In the genomic region with DNA sequence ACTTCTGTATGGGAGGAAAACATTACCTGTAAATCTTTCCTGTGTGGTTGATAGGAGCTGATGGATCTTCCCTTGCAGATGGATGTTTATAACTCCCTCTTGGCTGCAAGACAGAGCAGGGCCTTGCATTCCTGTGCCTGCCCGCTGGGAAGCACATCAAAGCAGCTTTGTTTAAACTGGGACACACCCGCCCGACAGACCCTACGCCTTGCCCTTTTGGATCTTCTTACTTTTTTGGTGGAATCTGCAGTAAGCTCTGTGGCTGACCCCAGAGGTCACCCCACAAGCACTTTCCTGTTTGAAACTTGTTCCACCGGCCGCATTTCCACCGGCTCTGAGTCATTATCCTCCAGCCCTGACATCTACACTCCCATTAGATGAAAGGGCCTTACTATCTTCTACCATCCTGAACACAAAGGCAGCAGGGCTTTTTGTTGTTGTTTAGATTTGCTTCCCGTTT, we compare ENCODE assay signal across 1 cellular context.
TF ChIP-seq lines count a peak whose summit lies in the region.

No MANE protein-coding gene starts in this region.

TF ChIP-seq in HepG2, 621 proteins besides CTCF, POLR2A, EP300 and RAD21 (continued from another document and continues in another):
- TF ChIP-seq, protein P1, sequence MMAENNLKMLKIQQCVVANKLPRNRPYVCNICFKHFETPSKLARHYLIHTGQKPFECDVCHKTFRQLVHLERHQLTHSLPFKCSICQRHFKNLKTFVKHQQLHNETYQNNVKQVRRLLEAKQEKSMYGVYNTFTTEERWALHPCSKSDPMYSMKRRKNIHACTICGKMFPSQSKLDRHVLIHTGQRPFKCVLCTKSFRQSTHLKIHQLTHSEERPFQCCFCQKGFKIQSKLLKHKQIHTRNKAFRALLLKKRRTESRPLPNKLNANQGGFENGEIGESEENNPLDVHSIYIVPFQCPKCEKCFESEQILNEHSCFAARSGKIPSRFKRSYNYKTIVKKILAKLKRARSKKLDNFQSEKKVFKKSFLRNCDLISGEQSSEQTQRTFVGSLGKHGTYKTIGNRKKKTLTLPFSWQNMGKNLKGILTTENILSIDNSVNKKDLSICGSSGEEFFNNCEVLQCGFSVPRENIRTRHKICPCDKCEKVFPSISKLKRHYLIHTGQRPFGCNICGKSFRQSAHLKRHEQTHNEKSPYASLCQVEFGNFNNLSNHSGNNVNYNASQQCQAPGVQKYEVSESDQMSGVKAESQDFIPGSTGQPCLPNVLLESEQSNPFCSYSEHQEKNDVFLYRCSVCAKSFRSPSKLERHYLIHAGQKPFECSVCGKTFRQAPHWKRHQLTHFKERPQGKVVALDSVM (CRISPR knock-in tag; IDR thresholded peaks at IDR 0.05), result no peak
- TF ChIP-seq, protein P2, sequence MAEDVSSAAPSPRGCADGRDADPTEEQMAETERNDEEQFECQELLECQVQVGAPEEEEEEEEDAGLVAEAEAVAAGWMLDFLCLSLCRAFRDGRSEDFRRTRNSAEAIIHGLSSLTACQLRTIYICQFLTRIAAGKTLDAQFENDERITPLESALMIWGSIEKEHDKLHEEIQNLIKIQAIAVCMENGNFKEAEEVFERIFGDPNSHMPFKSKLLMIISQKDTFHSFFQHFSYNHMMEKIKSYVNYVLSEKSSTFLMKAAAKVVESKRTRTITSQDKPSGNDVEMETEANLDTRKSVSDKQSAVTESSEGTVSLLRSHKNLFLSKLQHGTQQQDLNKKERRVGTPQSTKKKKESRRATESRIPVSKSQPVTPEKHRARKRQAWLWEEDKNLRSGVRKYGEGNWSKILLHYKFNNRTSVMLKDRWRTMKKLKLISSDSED (CRISPR knock-in tag; IDR thresholded peaks at IDR 0.05), result no peak
- TF ChIP-seq MTA3 (CRISPR knock-in tag; IDR thresholded peaks at IDR 0.05) (no peak), RBM39 (IDR thresholded peaks at IDR 0.05; ENCODE audit: low read depth, low read length, poor library complexity, severe bottlenecking) (no peak), ZNF317 (CRISPR knock-in tag; IDR thresholded peaks at IDR 0.05) (peak; percentile 90), RARA (CRISPR knock-in tag; IDR thresholded peaks at IDR 0.05) (peak; percentile 93), ZNF225 (CRISPR knock-in tag; IDR thresholded peaks at IDR 0.05) (no peak), ADNP (CRISPR knock-in tag; IDR thresholded peaks at IDR 0.05) (no peak), KLF9 (CRISPR knock-in tag; IDR thresholded peaks at IDR 0.05; ENCODE audit: low read depth) (0 out of 2 replicates have a peak, but pooled peaks have one; percentile 45), YEATS2 (CRISPR knock-in tag; IDR thresholded peaks at IDR 0.05; ENCODE audit: borderline replicate concordance) (no peak; the same call in 1 of the 2 replicates), SCMH1 (CRISPR knock-in tag; IDR thresholded peaks at IDR 0.05; ENCODE audit: borderline replicate concordance) (no peak), ZNF644 (CRISPR knock-in tag; IDR thresholded peaks at IDR 0.05; ENCODE audit: low read depth) (peak; percentile 50; the same call in 1 of the 2 replicates), HOXA9 (CRISPR knock-in tag; IDR thresholded peaks at IDR 0.05; ENCODE audit: borderline replicate concordance) (no peak), REXO4 (CRISPR knock-in tag; IDR thresholded peaks at IDR 0.05; ENCODE audit: borderline replicate concordance) (no peak), SP140L (CRISPR knock-in tag; IDR thresholded peaks at IDR 0.05; ENCODE audit: borderline replicate concordance) (no peak), ZBTB20 (CRISPR knock-in tag; IDR thresholded peaks at IDR 0.05; ENCODE audit: borderline replicate concordance, low read depth) (peak; percentile 77), ZFP1 (CRISPR knock-in tag; IDR thresholded peaks at IDR 0.05) (peak; percentile 47; the same call in 1 of the 2 replicates), ZNF12 (CRISPR knock-in tag; IDR thresholded peaks at IDR 0.05) (no peak), ZNF292 (CRISPR knock-in tag; IDR thresholded peaks at IDR 0.05; ENCODE audit: borderline replicate concordance, low read depth) (peak; percentile 96; the same call in 1 of the 2 replicates), ZKSCAN5 (CRISPR knock-in tag; IDR thresholded peaks at IDR 0.05) (no peak), ZNF773 (CRISPR knock-in tag; IDR thresholded peaks at IDR 0.05; ENCODE audit: borderline replicate concordance) (no peak), PPARG (CRISPR knock-in tag; conservative IDR thresholded peaks at IDR 0.05) (peak; percentile 81), RBAK (CRISPR knock-in tag; IDR thresholded peaks at IDR 0.05) (no peak), HNF4G (IDR thresholded peaks at IDR 0.05; ENCODE audit: borderline replicate concordance, low read depth, low read length) (peak; percentile 87), HNF4G (CRISPR knock-in tag; IDR thresholded peaks at IDR 0.05; ENCODE audit: borderline replicate concordance, low read depth) (peak; percentile 83; the same call in 1 of the 2 replicates), REL (CRISPR knock-in tag; conservative IDR thresholded peaks at IDR 0.05) (no peak), MYC (CRISPR knock-in tag; IDR thresholded peaks at IDR 0.05; ENCODE audit: borderline replicate concordance) (peak; percentile 35; the same call in 1 of the 2 replicates), ZNF121 (CRISPR knock-in tag; IDR thresholded peaks at IDR 0.05) (no peak), ZNF296 (CRISPR knock-in tag; conservative IDR thresholded peaks at IDR 0.05) (no peak), MAZ (IDR thresholded peaks at IDR 0.05; ENCODE audit: borderline replicate concordance, low read depth, low read length) (no peak), MAZ (CRISPR knock-in tag; IDR thresholded peaks at IDR 0.05; ENCODE audit: low read depth) (no peak), ZBTB3 (CRISPR knock-in tag; IDR thresholded peaks at IDR 0.05; ENCODE audit: borderline replicate concordance, low read depth) (0 out of 2 replicates have a peak, but pooled peaks have one; percentile 40), RNF2 (conservative IDR thresholded peaks at IDR 0.05; ENCODE audit: low read depth) (no peak), ETV5 (CRISPR knock-in tag; IDR thresholded peaks at IDR 0.05; ENCODE audit: borderline replicate concordance) (peak; percentile 66; the same call in 1 of the 2 replicates), IRF2 (CRISPR knock-in tag; IDR thresholded peaks at IDR 0.05) (peak; percentile 73), NFKB2 (CRISPR knock-in tag; IDR thresholded peaks at IDR 0.05; ENCODE audit: borderline replicate concordance) (no peak), PRMT3 (CRISPR knock-in tag; IDR thresholded peaks at IDR 0.05; ENCODE audit: borderline replicate concordance, low read depth) (no peak), NPAS2 (CRISPR knock-in tag; IDR thresholded peaks at IDR 0.05; ENCODE audit: borderline replicate concordance) (no peak)
- TF ChIP-seq, protein P3, sequence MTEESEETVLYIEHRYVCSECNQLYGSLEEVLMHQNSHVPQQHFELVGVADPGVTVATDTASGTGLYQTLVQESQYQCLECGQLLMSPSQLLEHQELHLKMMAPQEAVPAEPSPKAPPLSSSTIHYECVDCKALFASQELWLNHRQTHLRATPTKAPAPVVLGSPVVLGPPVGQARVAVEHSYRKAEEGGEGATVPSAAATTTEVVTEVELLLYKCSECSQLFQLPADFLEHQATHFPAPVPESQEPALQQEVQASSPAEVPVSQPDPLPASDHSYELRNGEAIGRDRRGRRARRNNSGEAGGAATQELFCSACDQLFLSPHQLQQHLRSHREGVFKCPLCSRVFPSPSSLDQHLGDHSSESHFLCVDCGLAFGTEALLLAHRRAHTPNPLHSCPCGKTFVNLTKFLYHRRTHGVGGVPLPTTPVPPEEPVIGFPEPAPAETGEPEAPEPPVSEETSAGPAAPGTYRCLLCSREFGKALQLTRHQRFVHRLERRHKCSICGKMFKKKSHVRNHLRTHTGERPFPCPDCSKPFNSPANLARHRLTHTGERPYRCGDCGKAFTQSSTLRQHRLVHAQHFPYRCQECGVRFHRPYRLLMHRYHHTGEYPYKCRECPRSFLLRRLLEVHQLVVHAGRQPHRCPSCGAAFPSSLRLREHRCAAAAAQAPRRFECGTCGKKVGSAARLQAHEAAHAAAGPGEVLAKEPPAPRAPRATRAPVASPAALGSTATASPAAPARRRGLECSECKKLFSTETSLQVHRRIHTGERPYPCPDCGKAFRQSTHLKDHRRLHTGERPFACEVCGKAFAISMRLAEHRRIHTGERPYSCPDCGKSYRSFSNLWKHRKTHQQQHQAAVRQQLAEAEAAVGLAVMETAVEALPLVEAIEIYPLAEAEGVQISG (CRISPR knock-in tag; IDR thresholded peaks at IDR 0.05), result peak; percentile 58
- TF ChIP-seq, protein P4, sequence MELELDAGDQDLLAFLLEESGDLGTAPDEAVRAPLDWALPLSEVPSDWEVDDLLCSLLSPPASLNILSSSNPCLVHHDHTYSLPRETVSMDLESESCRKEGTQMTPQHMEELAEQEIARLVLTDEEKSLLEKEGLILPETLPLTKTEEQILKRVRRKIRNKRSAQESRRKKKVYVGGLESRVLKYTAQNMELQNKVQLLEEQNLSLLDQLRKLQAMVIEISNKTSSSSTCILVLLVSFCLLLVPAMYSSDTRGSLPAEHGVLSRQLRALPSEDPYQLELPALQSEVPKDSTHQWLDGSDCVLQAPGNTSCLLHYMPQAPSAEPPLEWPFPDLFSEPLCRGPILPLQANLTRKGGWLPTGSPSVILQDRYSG (CRISPR knock-in tag; IDR thresholded peaks at IDR 0.05), result no peak
- TF ChIP-seq, protein P5, sequence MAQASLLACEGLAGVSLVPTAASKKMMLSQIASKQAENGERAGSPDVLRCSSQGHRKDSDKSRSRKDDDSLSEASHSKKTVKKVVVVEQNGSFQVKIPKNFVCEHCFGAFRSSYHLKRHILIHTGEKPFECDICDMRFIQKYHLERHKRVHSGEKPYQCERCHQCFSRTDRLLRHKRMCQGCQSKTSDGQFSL (CRISPR knock-in tag; IDR thresholded peaks at IDR 0.05), result no peak
- TF ChIP-seq, protein P6, sequence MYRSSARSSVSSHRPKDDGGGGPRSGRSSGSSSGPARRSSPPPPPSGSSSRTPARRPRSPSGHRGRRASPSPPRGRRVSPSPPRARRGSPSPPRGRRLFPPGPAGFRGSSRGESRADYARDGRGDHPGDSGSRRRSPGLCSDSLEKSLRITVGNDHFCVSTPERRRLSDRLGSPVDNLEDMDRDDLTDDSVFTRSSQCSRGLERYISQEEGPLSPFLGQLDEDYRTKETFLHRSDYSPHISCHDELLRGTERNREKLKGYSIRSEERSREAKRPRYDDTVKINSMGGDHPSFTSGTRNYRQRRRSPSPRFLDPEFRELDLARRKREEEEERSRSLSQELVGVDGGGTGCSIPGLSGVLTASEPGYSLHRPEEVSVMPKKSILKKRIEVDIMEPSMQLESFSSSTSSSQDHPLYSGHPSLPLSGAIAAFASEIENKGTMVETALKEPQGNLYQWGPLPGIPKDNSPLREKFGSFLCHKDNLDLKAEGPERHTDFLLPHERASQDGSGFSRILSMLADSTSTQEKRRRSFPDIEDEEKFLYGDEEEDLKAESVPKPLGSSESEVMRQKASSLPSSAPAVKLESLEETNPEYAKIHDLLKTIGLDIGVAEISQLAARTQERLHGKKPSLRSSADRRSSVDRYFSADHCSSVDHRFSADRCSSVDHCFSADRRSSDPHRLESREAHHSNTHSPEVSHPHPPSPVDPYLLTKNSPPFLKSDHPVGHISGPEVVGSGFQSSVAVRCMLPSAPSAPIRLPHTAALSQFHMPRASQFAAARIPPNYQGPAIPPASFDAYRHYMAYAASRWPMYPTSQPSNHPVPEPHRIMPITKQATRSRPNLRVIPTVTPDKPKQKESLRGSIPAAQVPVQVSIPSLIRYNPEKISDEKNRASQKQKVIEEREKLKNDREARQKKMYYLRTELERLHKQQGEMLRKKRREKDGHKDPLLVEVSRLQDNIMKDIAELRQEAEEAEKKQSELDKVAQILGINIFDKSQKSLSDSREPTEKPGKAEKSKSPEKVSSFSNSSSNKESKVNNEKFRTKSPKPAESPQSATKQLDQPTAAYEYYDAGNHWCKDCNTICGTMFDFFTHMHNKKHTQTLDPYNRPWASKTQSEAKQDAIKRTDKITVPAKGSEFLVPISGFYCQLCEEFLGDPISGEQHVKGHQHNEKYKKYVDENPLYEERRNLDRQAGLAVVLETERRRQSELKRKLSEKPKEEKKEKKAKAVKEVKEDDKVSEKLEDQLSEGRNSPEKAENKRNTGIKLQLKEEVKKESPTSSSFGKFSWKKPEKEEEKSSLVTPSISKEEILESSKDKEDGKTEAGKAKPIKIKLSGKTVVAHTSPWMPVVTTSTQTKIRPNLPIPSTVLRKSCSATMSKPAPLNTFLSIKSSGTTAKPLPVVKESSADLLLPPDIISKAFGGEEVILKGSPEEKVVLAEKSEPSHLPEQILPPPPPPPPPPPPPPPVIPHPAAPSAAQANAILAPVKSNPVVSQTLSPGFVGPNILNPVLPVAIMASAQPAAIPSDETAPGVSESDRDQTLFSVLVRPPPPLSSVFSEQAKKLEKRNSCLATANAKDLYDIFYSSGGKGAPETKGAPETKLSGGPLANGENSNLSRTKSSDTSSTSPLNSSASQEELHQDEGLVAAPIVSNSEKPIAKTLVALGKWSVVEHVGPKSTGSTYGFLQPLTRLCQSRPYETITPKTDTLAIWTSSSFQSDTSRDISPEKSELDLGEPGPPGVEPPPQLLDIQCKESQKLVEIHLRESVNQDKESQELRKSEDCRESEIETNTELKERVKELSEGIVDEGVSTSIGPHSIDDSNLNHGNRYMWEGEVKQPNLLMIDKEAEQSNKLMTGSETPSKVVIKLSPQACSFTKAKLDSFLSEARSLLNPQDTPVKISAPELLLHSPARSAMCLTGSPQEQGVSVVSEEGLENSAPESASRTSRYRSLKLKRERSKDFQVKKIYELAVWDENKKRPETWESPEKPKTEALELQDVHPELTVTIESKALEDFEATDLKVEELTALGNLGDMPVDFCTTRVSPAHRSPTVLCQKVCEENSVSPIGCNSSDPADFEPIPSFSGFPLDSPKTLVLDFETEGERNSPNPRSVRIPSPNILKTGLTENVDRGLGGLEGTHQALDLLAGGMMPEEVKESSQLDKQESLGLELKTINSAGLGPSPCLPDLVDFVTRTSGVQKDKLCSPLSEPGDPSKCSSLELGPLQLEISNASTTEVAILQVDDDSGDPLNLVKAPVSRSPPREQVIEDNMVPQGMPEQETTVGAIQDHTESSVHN (CRISPR knock-in tag; IDR thresholded peaks at IDR 0.05), result no peak
- TF ChIP-seq, protein P7, sequence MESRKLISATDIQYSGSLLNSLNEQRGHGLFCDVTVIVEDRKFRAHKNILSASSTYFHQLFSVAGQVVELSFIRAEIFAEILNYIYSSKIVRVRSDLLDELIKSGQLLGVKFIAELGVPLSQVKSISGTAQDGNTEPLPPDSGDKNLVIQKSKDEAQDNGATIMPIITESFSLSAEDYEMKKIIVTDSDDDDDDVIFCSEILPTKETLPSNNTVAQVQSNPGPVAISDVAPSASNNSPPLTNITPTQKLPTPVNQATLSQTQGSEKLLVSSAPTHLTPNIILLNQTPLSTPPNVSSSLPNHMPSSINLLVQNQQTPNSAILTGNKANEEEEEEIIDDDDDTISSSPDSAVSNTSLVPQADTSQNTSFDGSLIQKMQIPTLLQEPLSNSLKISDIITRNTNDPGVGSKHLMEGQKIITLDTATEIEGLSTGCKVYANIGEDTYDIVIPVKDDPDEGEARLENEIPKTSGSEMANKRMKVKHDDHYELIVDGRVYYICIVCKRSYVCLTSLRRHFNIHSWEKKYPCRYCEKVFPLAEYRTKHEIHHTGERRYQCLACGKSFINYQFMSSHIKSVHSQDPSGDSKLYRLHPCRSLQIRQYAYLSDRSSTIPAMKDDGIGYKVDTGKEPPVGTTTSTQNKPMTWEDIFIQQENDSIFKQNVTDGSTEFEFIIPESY (CRISPR knock-in tag; IDR thresholded peaks at IDR 0.05), result no peak; the same call in 1 of the 2 replicates
